ENCODE assay signal across 22 cellular contexts in genomic region chr11:57508341-57509170, GRCh38. TPM values are rescaled to one million over a fixed set of nuclear protein-coding genes. Genes with fewer than 3 reads are reported as not detected.
DNase-seq lines count a peak whose midpoint lies in the region; ATAC-seq, FAIRE-seq and TF ChIP-seq lines count a peak whose summit lies in the region.
"Had no signal": no experiment of that assay in that cellular context is flagged by ENCODE, and none has a peak within 500 bp of the region (broad histone marks: within the 10 kb centered on the region; RNA-seq: fewer than 3 reads in every experiment).

No MANE protein-coding gene starts in this region.

- H3K9ac ChIP-seq in HepG2 (ENCODE audit: insufficient read depth, low read depth, low read length) (no peak overlapping the region), trophoblast cell (ENCODE audit: low read length) (no peak overlapping the region)

- no peak overlapping the region for H2BK12ac ChIP-seq in trophoblast cell (ENCODE audit: low read length)

- CTCF ChIA-PET in HepG2 (lab: Yijun Ruan, JAX; ENCODE audit: low intra/inter-chr PET ratio, low total read pairs) = no interaction called here

- TF ChIP-seq POLR2A in HepG2 (IDR thresholded peaks at IDR 0.05; ENCODE audit: insufficient read depth in 1 of 2, low read depth in 2 of 2, low read length in 2 of 2) = no peak

- peaks cover 20% of the 10 kb centered on the region for H3K4me1 Mint-ChIP-seq in activated naive CD8-positive, alpha-beta T cell treated with anti-CD3 and anti-CD28 coated beads, Interleukin-2, amount 50 U/mL, for 24 hours
- peaks cover 22% of the 10 kb centered on the region for H3K4me1 Mint-ChIP-seq in activated naive CD8-positive, alpha-beta T cell treated with anti-CD3 and anti-CD28 coated beads for 36 hours

- no peak overlapping the region for H3K4ac ChIP-seq in trophoblast cell (ENCODE audit: low read depth, low read length)

- TF ChIP-seq EP300 in HepG2 (IDR thresholded peaks at IDR 0.05; ENCODE audit: low read depth in 2 of 2, low read length in 2 of 2) (no peak), HepG2 (CRISPR knock-in tag; IDR thresholded peaks at IDR 0.05; ENCODE audit: borderline replicate concordance) (no peak)

- 71% methylated on average over 7 of the region's 7 CpGs for WGBS in HepG2 (ENCODE audit: low lambda C conversion rate)
- no CpG with 5 or more reads among the region's 7 CpGs for WGBS in trophoblast cell (ENCODE audit: extremely low coverage, insufficient coverage, insufficient read length)

- H3K23ac ChIP-seq in trophoblast cell (ENCODE audit: low read length) = no peak overlapping the region

- TF ChIP-seq RAD21 in HepG2 (CRISPR knock-in tag; IDR thresholded peaks at IDR 0.05) = no peak

- H3K79me1 ChIP-seq in trophoblast cell (ENCODE audit: low read length) = no peaks in the 10 kb centered on the region

- peak overlapping the region; percentile 67 for H3K27ac Mint-ChIP-seq in activated naive CD8-positive, alpha-beta T cell treated with anti-CD3 and anti-CD28 coated beads, Interleukin-2, amount 50 U/mL, for 24 hours
- no peak overlapping the region for H3K27ac Mint-ChIP-seq in activated naive CD8-positive, alpha-beta T cell treated with anti-CD3 and anti-CD28 coated beads for 36 hours
- H3K27ac Mint-ChIP-seq: HFFc6 had no signal

- H2BK5ac ChIP-seq in trophoblast cell (ENCODE audit: low read depth, low read length, poor library complexity) = no peak overlapping the region

- peaks cover 6 to 43% of the 10 kb centered on the region in 2 experiments; a peak in 3 of 5 replicates for H3K36me3 ChIP-seq in HepG2 (replicated peaks in 1 of 2; ENCODE audit: control insufficient read depth in 1 of 2, insufficient read depth in 2 of 2, low read length in 2 of 2)
- no peaks in the 10 kb centered on the region for H3K36me3 ChIP-seq in trophoblast cell (ENCODE audit: control insufficient read depth in 1 of 2, insufficient read depth in 2 of 2, low read length in 2 of 2)

- peaks cover 11% of the 10 kb centered on the region for H3K36me3 Mint-ChIP-seq in activated naive CD8-positive, alpha-beta T cell treated with anti-CD3 and anti-CD28 coated beads, Interleukin-2, amount 50 U/mL, for 24 hours (ENCODE audit: low read depth)
- peaks cover 15% of the 10 kb centered on the region for H3K36me3 Mint-ChIP-seq in activated naive CD8-positive, alpha-beta T cell treated with anti-CD3 and anti-CD28 coated beads for 36 hours

- H3K4me2 ChIP-seq in HepG2 (ENCODE audit: low read depth, low read length) (no peak overlapping the region), trophoblast cell (ENCODE audit: low read length) (no peak overlapping the region)
- H3K4me2 ChIP-seq: A549 had no signal

- no TSS peak for BruUV-seq in HepG2 (replicated peaks; lab: Mats Ljungman, UMichigan)

- in situ Hi-C loops in HepG2 (cut with HindIII; ENCODE audit: extremely low pct_ligation_motif_present, low pct_unique_long_range_greater_than_20kb) = no loop called here
- in situ Hi-C loops in KBM-7 (cut with MboI; ENCODE audit: low pct_unique_long_range_greater_than_20kb, low sequenced_read_pairs) = no loop called here

- no peak overlapping the region for H4K12ac ChIP-seq in trophoblast cell (ENCODE audit: low read depth, low read length)

- no peak overlapping the region for H4K8ac ChIP-seq in trophoblast cell (ENCODE audit: low read depth, low read length)

- TF ChIP-seq CTCF in HepG2 (CRISPR knock-in tag; IDR thresholded peaks at IDR 0.05) = no peak

- H3K4me1 ChIP-seq in HepG2 (ENCODE audit: insufficient read depth, low read length) (peaks cover 90% of the 10 kb centered on the region), trophoblast cell (ENCODE audit: control insufficient read depth in 1 of 2, insufficient read depth in 2 of 2, low read length in 2 of 2) (no peaks in the 10 kb centered on the region)
- H3K4me1 ChIP-seq: A549 had no signal

- POLR2A ChIA-PET in HepG2 (lab: Yijun Ruan, JAX) = interaction anchor here (1.3 to 9.7 kb wide), 2 partner anchors 7 to 11 kb away, joined by 11 to 111 read pairs; partner anchors contain the start of gene SLC43A1

- no peaks in the 10 kb centered on the region for H3K27me3 Mint-ChIP-seq in activated naive CD8-positive, alpha-beta T cell treated with anti-CD3 and anti-CD28 coated beads, Interleukin-2, amount 50 U/mL, for 24 hours
- H3K27me3 Mint-ChIP-seq in activated naive CD8-positive, alpha-beta T cell treated with anti-CD3 and anti-CD28 coated beads for 36 hours = no peaks in the 10 kb centered on the region
- H3K27me3 Mint-ChIP-seq: CD4-positive, alpha-beta memory T cell had no signal

- no peak overlapping the region for H3K18ac ChIP-seq in trophoblast cell (ENCODE audit: low read length)

- DNase-seq in activated naive CD8-positive, alpha-beta T cell treated with anti-CD3 and anti-CD28 coated beads, Interleukin-2, amount 50 U/mL, for 24 hours = no peak
- no peak for DNase-seq in activated naive CD8-positive, alpha-beta T cell treated with anti-CD3 and anti-CD28 coated beads for 36 hours
- DNase-seq in HepG2 (ENCODE audit: low spot score) = no peak
- DNase-seq in trophoblast cell = no peak
- DNase-seq in KG1 (lab: John Stamatoyannopoulos, UW) = no peak
- no peak for DNase-seq in KBM-7
- DNase-seq: AML-193; Calu3; CD4-positive, alpha-beta memory T cell; DMS79 treated with DMSO at 0.1 percent for 48 hours; GF-D8; GOT3; H7; HFFc6; IMR-90 had no signal

- peaks cover 66% of the 10 kb centered on the region for H3K79me2 ChIP-seq in HepG2 (ENCODE audit: insufficient read depth, low read length)
- no peaks in the 10 kb centered on the region for H3K79me2 ChIP-seq in trophoblast cell (ENCODE audit: control insufficient read depth, insufficient read depth, low read length, poor library complexity)

- H3K27me3 ChIP-seq in HepG2 (ENCODE audit: control insufficient read depth in 1 of 2, insufficient read depth in 2 of 2, low read length in 2 of 2) = no peaks in the 10 kb centered on the region
- peaks cover 8% of the 10 kb centered on the region for H3K27me3 ChIP-seq in trophoblast cell (ENCODE audit: insufficient read depth, low read length)

- no peak overlapping the region for H2AK5ac ChIP-seq in trophoblast cell (ENCODE audit: low read length)

- no peak overlapping the region for H4K91ac ChIP-seq in trophoblast cell (ENCODE audit: low read depth, low read length)

- no peak overlapping the region for H2BK120ac ChIP-seq in trophoblast cell (ENCODE audit: insufficient read depth, low read length, poor library complexity)

- no peak overlapping the region for H3K4me3 Mint-ChIP-seq in activated naive CD8-positive, alpha-beta T cell treated with anti-CD3 and anti-CD28 coated beads, Interleukin-2, amount 50 U/mL, for 24 hours
- no peak overlapping the region for H3K4me3 Mint-ChIP-seq in activated naive CD8-positive, alpha-beta T cell treated with anti-CD3 and anti-CD28 coated beads for 36 hours
- H3K4me3 Mint-ChIP-seq: CD14-positive monocyte; CD4-positive, alpha-beta memory T cell; HFFc6 had no signal

- no peaks in the 10 kb centered on the region for H3K9me3 Mint-ChIP-seq in activated naive CD8-positive, alpha-beta T cell treated with anti-CD3 and anti-CD28 coated beads, Interleukin-2, amount 50 U/mL, for 24 hours
- H3K9me3 Mint-ChIP-seq in activated naive CD8-positive, alpha-beta T cell treated with anti-CD3 and anti-CD28 coated beads for 36 hours = no peaks in the 10 kb centered on the region
- H3K9me3 Mint-ChIP-seq: CD4-positive, alpha-beta memory T cell; HFFc6 had no signal

- no peak overlapping the region for H3K14ac ChIP-seq in trophoblast cell (ENCODE audit: low read length)

- H3K9me3 ChIP-seq in HepG2 (ENCODE audit: low read length) = no peaks in the 10 kb centered on the region
- no peaks in the 10 kb centered on the region for H3K9me3 ChIP-seq in trophoblast cell (ENCODE audit: insufficient read depth, low read depth, low read length)
- H3K9me3 ChIP-seq: A549 had no signal

- no peak for ATAC-seq in activated naive CD8-positive, alpha-beta T cell treated with anti-CD3 and anti-CD28 coated beads, Interleukin-2, amount 50 U/mL, for 24 hours
- no peak; the same call in 2 of the 3 replicates for ATAC-seq in HepG2
- ATAC-seq: A549, HCT116 had no signal

- no peak overlapping the region for H3K4me3 ChIP-seq in HepG2 (replicated peaks in 1 of 3; ENCODE audit: insufficient read depth in 1 of 3, low read depth in 2 of 3, low read length in 3 of 3)
- H3K4me3 ChIP-seq in trophoblast cell (ENCODE audit: low read depth, low read length) = no peak overlapping the region
- H3K4me3 ChIP-seq: A549 had no signal

- no peak overlapping the region for H2AFZ ChIP-seq in HepG2 (ENCODE audit: low read length)
- no peak overlapping the region for H2AFZ ChIP-seq in trophoblast cell (ENCODE audit: insufficient read depth, low read length, poor library complexity)

- H3K27ac ChIP-seq in HepG2 (ENCODE audit: extremely low read length, insufficient read depth, low read length) = peak overlapping the region; percentile 65
- no peak overlapping the region for H3K27ac ChIP-seq in trophoblast cell (ENCODE audit: low read depth, low read length)
- H3K27ac ChIP-seq: 22Rv1, A549, HL-60 had no signal

- peaks cover 11% of the 10 kb centered on the region for H4K20me1 ChIP-seq in HepG2 (ENCODE audit: insufficient read depth, low read length)

- intact Hi-C loops in HepG2 (cut with micrococcal nuclease; ENCODE audit: unreplicated experiment) = no loop called here

- no peak for FAIRE-seq in HepG2 (lab: Jason Lieb, UNC)
- FAIRE-seq: A549 had no signal

RNA-seq across cellular contexts. Expression of gene SLC43A1, which starts 6.9 kb away (rescaled TPM):
- total RNA-seq in activated naive CD8-positive, alpha-beta T cell treated with anti-CD3 and anti-CD28 coated beads for 36 hours = 10 to 100 TPM; 36.8 to 37.1 TPM
- 40.0 and 72.3 TPM in 2 replicates for total RNA-seq in HepG2 (2016; rRNA removed; fragmentation: Illumina TruSeq; extraction: Trizol)
- 44.5 and 47.1 TPM in 2 replicates for total RNA-seq in HepG2 (2016; cell fraction: cytosol; rRNA removed; fragmentation: Illumina TruSeq; extraction: Trizol; ENCODE audit: low read depth)
- total RNA-seq in HepG2 (2016; cell fraction: insoluble cytoplasmic fraction; rRNA removed; fragmentation: Illumina TruSeq; extraction: Trizol) = 32.3 and 72.1 TPM in 2 replicates
- total RNA-seq in HepG2 (2016; cell fraction: membrane; rRNA removed; fragmentation: Illumina TruSeq; extraction: Trizol) = 63.3 and 69.6 TPM in 2 replicates
- total RNA-seq in HepG2 (2016; cell fraction: nucleus; rRNA removed; fragmentation: Illumina TruSeq; extraction: Trizol) = 64.1 and 81.7 TPM in 2 replicates
- 87.6 and 124 TPM in 2 replicates for polyA plus RNA-seq in HepG2 (2011; rRNA removed)
- polyA plus RNA-seq in HepG2 (2011; cell fraction: cytosol; rRNA removed) = 96.8 and 105 TPM in 2 replicates
- polyA plus RNA-seq in HepG2 (2011; cell fraction: nucleus; rRNA removed) = 190 and 210 TPM in 2 replicates
- polyA plus RNA-seq in HepG2 (2012) = 61.9 and 91.6 TPM in 2 replicates
- polyA plus RNA-seq in HepG2 (2016; cell fraction: cytosol; fragmentation: Illumina TruSeq; extraction: Trizol; ENCODE audit: low read depth) = 41.6 and 44.0 TPM in 2 replicates
- polyA plus RNA-seq in HepG2 (2016; cell fraction: insoluble cytoplasmic fraction; fragmentation: Illumina TruSeq; extraction: Trizol; ENCODE audit: low read depth) = 33.2 and 41.2 TPM in 2 replicates
- polyA plus RNA-seq in HepG2 (2016; cell fraction: membrane; fragmentation: Illumina TruSeq; extraction: Trizol; ENCODE audit: low read depth) = 58.0 and 63.5 TPM in 2 replicates
- 111 TPM in 2 replicates for polyA plus RNA-seq in HepG2 (2016; cell fraction: nucleus; fragmentation: Illumina TruSeq; extraction: Trizol; ENCODE audit: insufficient read depth, low read depth)
- polyA minus RNA-seq in HepG2 (2011; rRNA and poly(A)+ RNA removed; ENCODE audit: low replicate concordance) = 1.5 and 247 TPM in 2 replicates
- polyA minus RNA-seq in HepG2 (2011; cell fraction: cytosol; rRNA and poly(A)+ RNA removed) = 58.2 and 68.6 TPM in 2 replicates
- polyA minus RNA-seq in HepG2 (2011; cell fraction: nucleus; rRNA and poly(A)+ RNA removed) = 75.4 and 86.5 TPM in 2 replicates
- 0.29 and 0.37 TPM in 2 replicates for polyA plus RNA-seq in trophoblast cell (2013)

RNA-seq across cellular contexts. Expression of gene TIMM10, which starts 22.0 kb away (rescaled TPM):
- 100 to 1,000 TPM; 134 to 137 TPM for total RNA-seq in activated naive CD8-positive, alpha-beta T cell treated with anti-CD3 and anti-CD28 coated beads for 36 hours
- 82.2 and 103 TPM in 2 replicates for total RNA-seq in HepG2 (2016; rRNA removed; fragmentation: Illumina TruSeq; extraction: Trizol)
- 40.9 and 52.7 TPM in 2 replicates for total RNA-seq in HepG2 (2016; cell fraction: cytosol; rRNA removed; fragmentation: Illumina TruSeq; extraction: Trizol; ENCODE audit: low read depth)
- total RNA-seq in HepG2 (2016; cell fraction: insoluble cytoplasmic fraction; rRNA removed; fragmentation: Illumina TruSeq; extraction: Trizol) = 87.8 and 108 TPM in 2 replicates
- 48.0 and 65.2 TPM in 2 replicates for total RNA-seq in HepG2 (2016; cell fraction: membrane; rRNA removed; fragmentation: Illumina TruSeq; extraction: Trizol)
- 27.4 and 31.3 TPM in 2 replicates for total RNA-seq in HepG2 (2016; cell fraction: nucleus; rRNA removed; fragmentation: Illumina TruSeq; extraction: Trizol)
- 56.3 and 67.8 TPM in 2 replicates for polyA plus RNA-seq in HepG2 (2011; rRNA removed)
- 81.8 and 94.3 TPM in 2 replicates for polyA plus RNA-seq in HepG2 (2011; cell fraction: cytosol; rRNA removed)
- 18.2 and 20.2 TPM in 2 replicates for polyA plus RNA-seq in HepG2 (2011; cell fraction: nucleus; rRNA removed)
- 46.7 and 55.3 TPM in 2 replicates for polyA plus RNA-seq in HepG2 (2012)
- polyA plus RNA-seq in HepG2 (2016; cell fraction: cytosol; fragmentation: Illumina TruSeq; extraction: Trizol; ENCODE audit: low read depth) = 53.7 and 66.6 TPM in 2 replicates
- 106 and 130 TPM in 2 replicates for polyA plus RNA-seq in HepG2 (2016; cell fraction: insoluble cytoplasmic fraction; fragmentation: Illumina TruSeq; extraction: Trizol; ENCODE audit: low read depth)
- polyA plus RNA-seq in HepG2 (2016; cell fraction: membrane; fragmentation: Illumina TruSeq; extraction: Trizol; ENCODE audit: low read depth) = 52.5 and 68.9 TPM in 2 replicates
- 53.7 and 58.9 TPM in 2 replicates for polyA plus RNA-seq in HepG2 (2016; cell fraction: nucleus; fragmentation: Illumina TruSeq; extraction: Trizol; ENCODE audit: insufficient read depth, low read depth)
- polyA minus RNA-seq in HepG2 (2011; rRNA and poly(A)+ RNA removed; ENCODE audit: low replicate concordance) = 28.3 and 58.4 TPM in 2 replicates
- polyA minus RNA-seq in HepG2 (2011; cell fraction: cytosol; rRNA and poly(A)+ RNA removed) = 7.7 and 8.8 TPM in 2 replicates
- 11.8 and 13.6 TPM in 2 replicates for polyA minus RNA-seq in HepG2 (2011; cell fraction: nucleus; rRNA and poly(A)+ RNA removed)
- 61.0 and 61.7 TPM in 2 replicates for polyA plus RNA-seq in trophoblast cell (2013)

RNA-seq across cellular contexts. Expression of gene SMTNL1, which starts 28.8 kb away (rescaled TPM):
- total RNA-seq in activated naive CD8-positive, alpha-beta T cell treated with anti-CD3 and anti-CD28 coated beads for 36 hours = not detected
- not detected in 2 replicates for total RNA-seq in HepG2 (2016; rRNA removed; fragmentation: Illumina TruSeq; extraction: Trizol)
- total RNA-seq in HepG2 (2016; cell fraction: cytosol; rRNA removed; fragmentation: Illumina TruSeq; extraction: Trizol; ENCODE audit: low read depth) = not detected in 2 replicates
- not detected in 2 replicates for total RNA-seq in HepG2 (2016; cell fraction: insoluble cytoplasmic fraction; rRNA removed; fragmentation: Illumina TruSeq; extraction: Trizol)
- not detected in 2 replicates for total RNA-seq in HepG2 (2016; cell fraction: membrane; rRNA removed; fragmentation: Illumina TruSeq; extraction: Trizol)
- not detected in 2 replicates for total RNA-seq in HepG2 (2016; cell fraction: nucleus; rRNA removed; fragmentation: Illumina TruSeq; extraction: Trizol)
- 0.04 TPM in 1 of 2 replicates, not detected in the other for polyA plus RNA-seq in HepG2 (2011; rRNA removed)
- polyA plus RNA-seq in HepG2 (2011; cell fraction: cytosol; rRNA removed) = not detected in 2 replicates
- not detected in 2 replicates for polyA plus RNA-seq in HepG2 (2011; cell fraction: nucleus; rRNA removed)
- not detected in 2 replicates for polyA plus RNA-seq in HepG2 (2012)
- polyA plus RNA-seq in HepG2 (2016; cell fraction: cytosol; fragmentation: Illumina TruSeq; extraction: Trizol; ENCODE audit: low read depth) = not detected in 2 replicates
- polyA plus RNA-seq in HepG2 (2016; cell fraction: insoluble cytoplasmic fraction; fragmentation: Illumina TruSeq; extraction: Trizol; ENCODE audit: low read depth) = not detected in 2 replicates
- polyA plus RNA-seq in HepG2 (2016; cell fraction: membrane; fragmentation: Illumina TruSeq; extraction: Trizol; ENCODE audit: low read depth) = not detected in 2 replicates
- not detected in 2 replicates for polyA plus RNA-seq in HepG2 (2016; cell fraction: nucleus; fragmentation: Illumina TruSeq; extraction: Trizol; ENCODE audit: insufficient read depth, low read depth)
- polyA minus RNA-seq in HepG2 (2011; rRNA and poly(A)+ RNA removed; ENCODE audit: low replicate concordance) = not detected in 2 replicates
- not detected in 2 replicates for polyA minus RNA-seq in HepG2 (2011; cell fraction: cytosol; rRNA and poly(A)+ RNA removed)
- not detected in 2 replicates for polyA minus RNA-seq in HepG2 (2011; cell fraction: nucleus; rRNA and poly(A)+ RNA removed)
- polyA plus RNA-seq in trophoblast cell (2013) = 0.04 TPM in 1 of 2 replicates, not detected in the other
- total RNA-seq: Calu3; CD4-positive, alpha-beta memory T cell; H7; HFFc6; HT1080; IMR-90 had no signal
- polyA plus RNA-seq: A549, BJ, CD14-positive monocyte, IMR-90 had no signal

RNA-seq across cellular contexts. Expression of gene RTN4RL2, which starts 48.2 kb away (rescaled TPM):
- total RNA-seq in activated naive CD8-positive, alpha-beta T cell treated with anti-CD3 and anti-CD28 coated beads for 36 hours = under 1 TPM; 0.43 to 0.44 TPM
- total RNA-seq in HepG2 (2016; rRNA removed; fragmentation: Illumina TruSeq; extraction: Trizol) = 0.45 and 1.3 TPM in 2 replicates
- total RNA-seq in HepG2 (2016; cell fraction: cytosol; rRNA removed; fragmentation: Illumina TruSeq; extraction: Trizol; ENCODE audit: low read depth) = 0.71 and 0.79 TPM in 2 replicates
- 0.42 and 0.91 TPM in 2 replicates for total RNA-seq in HepG2 (2016; cell fraction: insoluble cytoplasmic fraction; rRNA removed; fragmentation: Illumina TruSeq; extraction: Trizol)
- 1.1 and 1.2 TPM in 2 replicates for total RNA-seq in HepG2 (2016; cell fraction: membrane; rRNA removed; fragmentation: Illumina TruSeq; extraction: Trizol)
- 1.8 and 2.1 TPM in 2 replicates for total RNA-seq in HepG2 (2016; cell fraction: nucleus; rRNA removed; fragmentation: Illumina TruSeq; extraction: Trizol)
- 4.3 and 8.4 TPM in 2 replicates for polyA plus RNA-seq in HepG2 (2011; rRNA removed)
- polyA plus RNA-seq in HepG2 (2011; cell fraction: cytosol; rRNA removed) = 3.6 and 3.9 TPM in 2 replicates
- polyA plus RNA-seq in HepG2 (2011; cell fraction: nucleus; rRNA removed) = 10.4 and 14.9 TPM in 2 replicates
- 14.7 and 15.9 TPM in 2 replicates for polyA plus RNA-seq in HepG2 (2012)
- 1.8 and 2.1 TPM in 2 replicates for polyA plus RNA-seq in HepG2 (2016; cell fraction: cytosol; fragmentation: Illumina TruSeq; extraction: Trizol; ENCODE audit: low read depth)
- polyA plus RNA-seq in HepG2 (2016; cell fraction: insoluble cytoplasmic fraction; fragmentation: Illumina TruSeq; extraction: Trizol; ENCODE audit: low read depth) = 1.9 and 2.5 TPM in 2 replicates
- polyA plus RNA-seq in HepG2 (2016; cell fraction: membrane; fragmentation: Illumina TruSeq; extraction: Trizol; ENCODE audit: low read depth) = 2.8 and 3.5 TPM in 2 replicates
- 5.0 and 7.0 TPM in 2 replicates for polyA plus RNA-seq in HepG2 (2016; cell fraction: nucleus; fragmentation: Illumina TruSeq; extraction: Trizol; ENCODE audit: insufficient read depth, low read depth)
- 0.72 and 4.8 TPM in 2 replicates for polyA minus RNA-seq in HepG2 (2011; rRNA and poly(A)+ RNA removed; ENCODE audit: low replicate concordance)
- polyA minus RNA-seq in HepG2 (2011; cell fraction: cytosol; rRNA and poly(A)+ RNA removed) = 4.1 and 11.0 TPM in 2 replicates
- 2.3 and 3.7 TPM in 2 replicates for polyA minus RNA-seq in HepG2 (2011; cell fraction: nucleus; rRNA and poly(A)+ RNA removed)
- 0.12 and 0.16 TPM in 2 replicates for polyA plus RNA-seq in trophoblast cell (2013)
- total RNA-seq: IMR-90 had no signal

RNA-seq across cellular contexts. Expression of gene UBE2L6, which starts 58.9 kb away (rescaled TPM):
- 100 to 1,000 TPM; 200 to 208 TPM for total RNA-seq in activated naive CD8-positive, alpha-beta T cell treated with anti-CD3 and anti-CD28 coated beads for 36 hours
- 30.3 and 37.6 TPM in 2 replicates for total RNA-seq in HepG2 (2016; rRNA removed; fragmentation: Illumina TruSeq; extraction: Trizol)
- total RNA-seq in HepG2 (2016; cell fraction: cytosol; rRNA removed; fragmentation: Illumina TruSeq; extraction: Trizol; ENCODE audit: low read depth) = 17.4 and 20.5 TPM in 2 replicates
- 27.8 and 37.8 TPM in 2 replicates for total RNA-seq in HepG2 (2016; cell fraction: insoluble cytoplasmic fraction; rRNA removed; fragmentation: Illumina TruSeq; extraction: Trizol)
- total RNA-seq in HepG2 (2016; cell fraction: membrane; rRNA removed; fragmentation: Illumina TruSeq; extraction: Trizol) = 26.3 and 29.3 TPM in 2 replicates
- total RNA-seq in HepG2 (2016; cell fraction: nucleus; rRNA removed; fragmentation: Illumina TruSeq; extraction: Trizol) = 9.1 and 12.2 TPM in 2 replicates
- polyA plus RNA-seq in HepG2 (2011; rRNA removed) = 30.4 and 38.3 TPM in 2 replicates
- polyA plus RNA-seq in HepG2 (2011; cell fraction: cytosol; rRNA removed) = 42.3 and 44.9 TPM in 2 replicates
- 12.0 and 15.7 TPM in 2 replicates for polyA plus RNA-seq in HepG2 (2011; cell fraction: nucleus; rRNA removed)
- 27.5 and 35.0 TPM in 2 replicates for polyA plus RNA-seq in HepG2 (2012)
- 27.4 and 32.1 TPM in 2 replicates for polyA plus RNA-seq in HepG2 (2016; cell fraction: cytosol; fragmentation: Illumina TruSeq; extraction: Trizol; ENCODE audit: low read depth)
- 54.7 and 56.6 TPM in 2 replicates for polyA plus RNA-seq in HepG2 (2016; cell fraction: insoluble cytoplasmic fraction; fragmentation: Illumina TruSeq; extraction: Trizol; ENCODE audit: low read depth)
- 33.1 and 34.4 TPM in 2 replicates for polyA plus RNA-seq in HepG2 (2016; cell fraction: membrane; fragmentation: Illumina TruSeq; extraction: Trizol; ENCODE audit: low read depth)
- 19.0 and 19.8 TPM in 2 replicates for polyA plus RNA-seq in HepG2 (2016; cell fraction: nucleus; fragmentation: Illumina TruSeq; extraction: Trizol; ENCODE audit: insufficient read depth, low read depth)
- polyA minus RNA-seq in HepG2 (2011; rRNA and poly(A)+ RNA removed; ENCODE audit: low replicate concordance) = 2.5 and 57.1 TPM in 2 replicates
- 10.2 and 16.3 TPM in 2 replicates for polyA minus RNA-seq in HepG2 (2011; cell fraction: cytosol; rRNA and poly(A)+ RNA removed)
- 3.5 and 6.6 TPM in 2 replicates for polyA minus RNA-seq in HepG2 (2011; cell fraction: nucleus; rRNA and poly(A)+ RNA removed)
- 2.6 and 2.7 TPM in 2 replicates for polyA plus RNA-seq in trophoblast cell (2013)
